In genomic region chr18:60277855-60278480, GRCh38 we compare ENCODE assay signal across 19 cellular contexts.
A peak's percentile ranks its signal among the peaks of the same experiment; 100 is the strongest.
DNase-seq lines count a peak whose midpoint lies in the region; ATAC-seq and TF ChIP-seq lines count a peak whose summit lies in the region.
"Had no signal": no experiment of that assay in that cellular context is flagged by ENCODE, and none has a peak within 500 bp of the region (broad histone marks: within the 10 kb centered on the region; RNA-seq: fewer than 3 reads in every experiment).

No MANE protein-coding gene starts in this region.

- WGBS in mammary epithelial cell (ENCODE audit: low coverage, missing lambda C conversion rate): 19% methylated on average over 4 of the region's 4 CpGs

- no peak overlapping the region for H2AFZ ChIP-seq in mammary epithelial cell (ENCODE audit: low read depth, low read length)
- H2AFZ ChIP-seq in fibroblast of lung (ENCODE audit: low read length): no peak overlapping the region

- H3K4me2 ChIP-seq in mammary epithelial cell (ENCODE audit: insufficient read depth, low read depth, low read length) (no peak overlapping the region), fibroblast of lung (ENCODE audit: extremely low read depth, insufficient read depth, low read length) (no peak overlapping the region)

- no peaks in the 10 kb centered on the region for H3K9me3 ChIP-seq in mammary epithelial cell (replicated peaks; ENCODE audit: insufficient read depth, low read length)
- peaks cover 0 to 6% of the 10 kb centered on the region in 2 donors for H3K9me3 ChIP-seq in breast epithelium
- no peaks in the 10 kb centered on the region for H3K9me3 ChIP-seq in fibroblast of lung (ENCODE audit: control insufficient read depth, insufficient read depth, low read depth, low read length)
- no peaks in the 10 kb centered on the region for H3K9me3 ChIP-seq in gastrocnemius medialis

- CTCF ChIA-PET in mammary epithelial cell (lab: Charles Lee; ENCODE audit: low non-redundant PET): no interaction called here

- H3K36me3 ChIP-seq in mammary epithelial cell (ENCODE audit: insufficient read depth, low read length): no peaks in the 10 kb centered on the region
- no peaks in the 10 kb centered on the region for H3K36me3 ChIP-seq in breast epithelium
- H3K36me3 ChIP-seq in fibroblast of lung (ENCODE audit: control insufficient read depth, insufficient read depth, low read length): no peaks in the 10 kb centered on the region
- H3K36me3 ChIP-seq in gastrocnemius medialis: no peaks in the 10 kb centered on the region
- H3K36me3 ChIP-seq: stomach had no signal

- H4K20me1 ChIP-seq in mammary epithelial cell (ENCODE audit: insufficient read depth, low read length) (no peaks in the 10 kb centered on the region), fibroblast of lung (ENCODE audit: control insufficient read depth, extremely low read depth, insufficient read depth, low read length) (no peaks in the 10 kb centered on the region)

- H3K9ac ChIP-seq in mammary epithelial cell (ENCODE audit: insufficient read depth, low read length): no peak overlapping the region
- H3K9ac ChIP-seq in fibroblast of lung (ENCODE audit: insufficient read depth, low read length): no peak overlapping the region

- H3K4me1 ChIP-seq in mammary epithelial cell (ENCODE audit: insufficient read depth, low read length) (no peaks in the 10 kb centered on the region), breast epithelium (no peaks in the 10 kb centered on the region), fibroblast of lung (ENCODE audit: control insufficient read depth, extremely low read depth, insufficient read depth, low read length) (no peaks in the 10 kb centered on the region), gastrocnemius medialis (no peaks in the 10 kb centered on the region)
- H3K4me1 ChIP-seq: stomach had no signal

- TF ChIP-seq POLR2A in breast epithelium (IDR thresholded peaks at IDR 0.05) (no peak), gastrocnemius medialis (IDR thresholded peaks at IDR 0.05) (no peak)

- BruUV-seq in mammary epithelial cell (replicated peaks; lab: Mats Ljungman, UMichigan): no TSS peak

- intact Hi-C loops in mammary epithelial cell (cut with micrococcal nuclease) (no loop called here), breast epithelium (cut with DNase I; ENCODE audit: low total_unique reads) (no loop called here), gastrocnemius medialis (cut with DNase I; ENCODE audit: low total_unique reads) (no loop called here)

- DNase-seq in mammary epithelial cell (peak; percentile 3), breast epithelium (ENCODE audit: low spot score in 2 of 2) (no peak), RKO (ENCODE audit: low spot score) (peak; percentile 1), fibroblast of lung (ENCODE audit: low read depth in 2 of 2) (peak; percentile 50 to 80), gastrocnemius medialis (no peak), NCI-H1436 (lab: John Stamatoyannopoulos, UW) (no peak), NCI-H774 (lab: John Stamatoyannopoulos, UW) (no peak), LoVo (ENCODE audit: low spot score) (no peak)
- DNase-seq: 8988T; activated CD4-positive, alpha-beta memory T cell treated with anti-CD3 and anti-CD28 coated beads for 36 hours; activated naive CD4-positive, alpha-beta T cell; kidney glomerular epithelial cell; natural killer cell; NCI-H187 treated with DMSO at 0.1 percent for 48 hours; SIG-M5; stimulated activated CD4-positive, alpha-beta T cell treated with anti-CD3 and anti-CD28 coated beads, Interleukin-2, amount 100 ng/mL, for 24 hours; stomach; T-helper 2 cell had no signal

- in situ Hi-C loops in mammary epithelial cell (cut with MboI; ENCODE audit: low sequenced_read_pairs in 2 of 2) (no loop called here), gastrocnemius medialis (cut with MboI; ENCODE audit: low sequenced_read_pairs in 4 of 4) (no loop called here)

- H3K4me3 ChIP-seq in mammary epithelial cell (replicated peaks in 1 of 3; ENCODE audit: insufficient read depth in 1 of 3, low read depth in 2 of 3, low read length in 3 of 3): no peak overlapping the region
- H3K4me3 ChIP-seq in breast epithelium: no peak overlapping the region
- H3K4me3 ChIP-seq in fibroblast of lung (replicated peaks in 1 of 4; ENCODE audit: control extremely low read depth in 1 of 4, insufficient read depth in 1 of 4, low read depth in 3 of 4, low read length in 4 of 4): no peak overlapping the region
- no peak overlapping the region for H3K4me3 ChIP-seq in gastrocnemius medialis
- H3K4me3 ChIP-seq: stomach had no signal

- dilution Hi-C loops in mammary epithelial cell (cut with HindIII; ENCODE audit: low sequenced_read_pairs): no loop called here

- no peak for TF ChIP-seq CTCF in mammary epithelial cell (conservative IDR thresholded peaks at IDR 0.05 in 1 of 2, IDR thresholded peaks at IDR 0.05 in 1 of 2; ENCODE audit: extremely low read depth in 1 of 2, insufficient read depth in 1 of 2, low read depth in 1 of 2, low read length in 2 of 2)
- TF ChIP-seq CTCF in breast epithelium (IDR thresholded peaks at IDR 0.05): no peak
- TF ChIP-seq CTCF in fibroblast of lung (conservative IDR thresholded peaks at IDR 0.05 in 1 of 2, IDR thresholded peaks at IDR 0.05 in 1 of 2; ENCODE audit: low read depth in 1 of 2, low read length in 2 of 2): no peak
- TF ChIP-seq CTCF in gastrocnemius medialis (IDR thresholded peaks at IDR 0.05 in 4 of 5, conservative IDR thresholded peaks at IDR 0.05 in 1 of 5): no peak

- ATAC-seq in gastrocnemius medialis: no peak
- ATAC-seq: natural killer cell had no signal

- no peak overlapping the region for H3K27ac ChIP-seq in mammary epithelial cell (ENCODE audit: insufficient read depth, low read depth, low read length)
- H3K27ac ChIP-seq in breast epithelium: no peak overlapping the region
- H3K27ac ChIP-seq in fibroblast of lung (ENCODE audit: insufficient read depth, low read length): no peak overlapping the region
- H3K27ac ChIP-seq in gastrocnemius medialis: no peak overlapping the region
- H3K27ac ChIP-seq: C4-2B, stomach had no signal

- H3K27me3 ChIP-seq in mammary epithelial cell (ENCODE audit: insufficient read depth, low read length): no peaks in the 10 kb centered on the region
- H3K27me3 ChIP-seq in breast epithelium: no peaks in the 10 kb centered on the region
- no peaks in the 10 kb centered on the region for H3K27me3 ChIP-seq in fibroblast of lung (ENCODE audit: control insufficient read depth, insufficient read depth, low read length)
- H3K27me3 ChIP-seq in gastrocnemius medialis: no peaks in the 10 kb centered on the region
- H3K27me3 ChIP-seq: stomach had no signal

- H3K79me2 ChIP-seq in mammary epithelial cell (ENCODE audit: insufficient read depth, low read length) (no peaks in the 10 kb centered on the region), fibroblast of lung (ENCODE audit: control insufficient read depth, insufficient read depth, low read length) (no peaks in the 10 kb centered on the region)

Comparison
In these comparisons a context has a peak if more than half of its experiments do, and no peak if none do; other contexts are left out.
1. DNase-seq: peak in mammary epithelial cell (single experiment), RKO (single experiment) and fibroblast of lung (2 of 2); none in breast epithelium (0 of 2), gastrocnemius medialis (0 of 2), NCI-H1436 (single experiment), NCI-H774 (single experiment) and LoVo (single experiment).